ENCODE assay signal across 1 cellular context in the genomic region with DNA sequence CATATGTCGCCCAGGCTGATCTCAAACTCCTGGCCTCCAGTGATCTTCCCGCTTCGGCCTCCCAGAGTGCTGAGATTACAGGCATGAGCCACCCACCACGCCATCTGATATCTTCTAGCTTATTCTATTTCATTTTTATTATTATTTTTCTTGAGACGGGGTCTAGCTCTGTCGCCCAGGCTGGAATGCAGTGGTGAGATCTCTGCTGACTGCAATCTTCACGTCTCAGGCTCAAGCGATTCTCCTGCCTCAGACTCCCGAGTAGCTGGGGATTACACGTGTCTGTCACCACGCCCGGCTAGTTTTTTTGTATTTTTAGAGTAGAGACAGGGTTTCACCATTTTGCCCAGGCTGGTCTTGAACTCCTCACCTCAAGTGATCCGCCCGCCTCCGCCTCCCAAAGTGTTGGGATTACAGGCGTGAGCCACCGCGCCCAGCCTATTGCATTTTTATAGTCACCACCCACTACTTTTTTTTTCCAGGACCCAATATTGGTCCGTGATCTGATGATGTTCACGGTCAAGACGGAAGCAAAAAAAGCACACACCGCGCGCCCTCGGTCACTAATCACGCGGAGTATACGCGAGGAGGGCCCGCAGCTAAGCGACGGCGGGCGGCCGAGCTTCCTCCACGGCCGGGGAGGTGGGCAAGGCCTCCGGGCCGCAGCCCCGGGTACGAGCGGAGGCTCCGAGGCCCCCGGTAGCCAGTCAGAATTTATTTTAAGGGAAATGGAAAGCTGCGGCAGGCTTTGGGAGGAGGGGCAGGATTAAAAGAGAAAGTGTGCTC.
A peak's percentile ranks its signal among the peaks of the same experiment; 100 is the strongest.
TF ChIP-seq lines count a peak whose summit lies in the region.

No MANE protein-coding gene starts in this region.

TF ChIP-seq in GM12878, 131 proteins besides CTCF, POLR2A, EP300 and RAD21:
- TF ChIP-seq, protein P1, sequence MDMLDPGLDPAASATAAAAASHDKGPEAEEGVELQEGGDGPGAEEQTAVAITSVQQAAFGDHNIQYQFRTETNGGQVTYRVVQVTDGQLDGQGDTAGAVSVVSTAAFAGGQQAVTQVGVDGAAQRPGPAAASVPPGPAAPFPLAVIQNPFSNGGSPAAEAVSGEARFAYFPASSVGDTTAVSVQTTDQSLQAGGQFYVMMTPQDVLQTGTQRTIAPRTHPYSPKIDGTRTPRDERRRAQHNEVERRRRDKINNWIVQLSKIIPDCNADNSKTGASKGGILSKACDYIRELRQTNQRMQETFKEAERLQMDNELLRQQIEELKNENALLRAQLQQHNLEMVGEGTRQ (IDR thresholded peaks at IDR 0.05; ENCODE audit: borderline replicate concordance, low read depth, low read length): no peak
- TF ChIP-seq MTA2 (IDR thresholded peaks at IDR 0.05; ENCODE audit: low read depth): no peak
- TF ChIP-seq, protein P2, sequence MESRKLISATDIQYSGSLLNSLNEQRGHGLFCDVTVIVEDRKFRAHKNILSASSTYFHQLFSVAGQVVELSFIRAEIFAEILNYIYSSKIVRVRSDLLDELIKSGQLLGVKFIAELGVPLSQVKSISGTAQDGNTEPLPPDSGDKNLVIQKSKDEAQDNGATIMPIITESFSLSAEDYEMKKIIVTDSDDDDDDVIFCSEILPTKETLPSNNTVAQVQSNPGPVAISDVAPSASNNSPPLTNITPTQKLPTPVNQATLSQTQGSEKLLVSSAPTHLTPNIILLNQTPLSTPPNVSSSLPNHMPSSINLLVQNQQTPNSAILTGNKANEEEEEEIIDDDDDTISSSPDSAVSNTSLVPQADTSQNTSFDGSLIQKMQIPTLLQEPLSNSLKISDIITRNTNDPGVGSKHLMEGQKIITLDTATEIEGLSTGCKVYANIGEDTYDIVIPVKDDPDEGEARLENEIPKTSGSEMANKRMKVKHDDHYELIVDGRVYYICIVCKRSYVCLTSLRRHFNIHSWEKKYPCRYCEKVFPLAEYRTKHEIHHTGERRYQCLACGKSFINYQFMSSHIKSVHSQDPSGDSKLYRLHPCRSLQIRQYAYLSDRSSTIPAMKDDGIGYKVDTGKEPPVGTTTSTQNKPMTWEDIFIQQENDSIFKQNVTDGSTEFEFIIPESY (IDR thresholded peaks at IDR 0.05): no peak
- TF ChIP-seq MEF2A (IDR thresholded peaks at IDR 0.05; ENCODE audit: insufficient read depth, low read depth, low read length): 0 out of 2 replicates have a peak, but pooled peaks have one; percentile 13
- TF ChIP-seq BMI1 (IDR thresholded peaks at IDR 0.05; ENCODE audit: borderline replicate concordance): no peak
- no peak for TF ChIP-seq STAT1 (conservative IDR thresholded peaks at IDR 0.05)
- no peak for TF ChIP-seq TCF7 (IDR thresholded peaks at IDR 0.05; ENCODE audit: borderline replicate concordance)
- no peak for TF ChIP-seq FOS (IDR thresholded peaks at IDR 0.05; ENCODE audit: borderline replicate concordance, extremely low read depth, insufficient read length)
- no peak for TF ChIP-seq FOXK2 (IDR thresholded peaks at IDR 0.05)
- 0 out of 2 replicates have a peak, but pooled peaks have one; percentile 43 for TF ChIP-seq CBX5 (IDR thresholded peaks at IDR 0.05; ENCODE audit: low read depth)
- TF ChIP-seq MEF2B (IDR thresholded peaks at IDR 0.05; ENCODE audit: partially characterized antibody, poor library complexity, severe bottlenecking): peak; percentile 40
- peak in 1 of 2 experiments; percentile 17; a peak in 1 of 4 replicates for TF ChIP-seq IKZF2 (IDR thresholded peaks at IDR 0.05)
- TF ChIP-seq PAX8 (IDR thresholded peaks at IDR 0.05): no peak
- 0 out of 2 replicates have a peak, but pooled peaks have one; percentile 19 for TF ChIP-seq CREM (IDR thresholded peaks at IDR 0.05; ENCODE audit: low read depth)
- TF ChIP-seq, protein P3, sequence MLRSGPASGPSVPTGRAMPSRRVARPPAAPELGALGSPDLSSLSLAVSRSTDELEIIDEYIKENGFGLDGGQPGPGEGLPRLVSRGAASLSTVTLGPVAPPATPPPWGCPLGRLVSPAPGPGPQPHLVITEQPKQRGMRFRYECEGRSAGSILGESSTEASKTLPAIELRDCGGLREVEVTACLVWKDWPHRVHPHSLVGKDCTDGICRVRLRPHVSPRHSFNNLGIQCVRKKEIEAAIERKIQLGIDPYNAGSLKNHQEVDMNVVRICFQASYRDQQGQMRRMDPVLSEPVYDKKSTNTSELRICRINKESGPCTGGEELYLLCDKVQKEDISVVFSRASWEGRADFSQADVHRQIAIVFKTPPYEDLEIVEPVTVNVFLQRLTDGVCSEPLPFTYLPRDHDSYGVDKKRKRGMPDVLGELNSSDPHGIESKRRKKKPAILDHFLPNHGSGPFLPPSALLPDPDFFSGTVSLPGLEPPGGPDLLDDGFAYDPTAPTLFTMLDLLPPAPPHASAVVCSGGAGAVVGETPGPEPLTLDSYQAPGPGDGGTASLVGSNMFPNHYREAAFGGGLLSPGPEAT (IDR thresholded peaks at IDR 0.05; ENCODE audit: low read depth): peak; percentile 20; the same call in 1 of the 2 replicates
- 0 out of 2 replicates have a peak, but pooled peaks have one; percentile 55 for TF ChIP-seq POLR2AphosphoS5 (IDR thresholded peaks at IDR 0.05; ENCODE audit: low read length)
- TF ChIP-seq MTA3 (IDR thresholded peaks at IDR 0.05; ENCODE audit: borderline replicate concordance, low read length): no peak
- TF ChIP-seq, protein P4, sequence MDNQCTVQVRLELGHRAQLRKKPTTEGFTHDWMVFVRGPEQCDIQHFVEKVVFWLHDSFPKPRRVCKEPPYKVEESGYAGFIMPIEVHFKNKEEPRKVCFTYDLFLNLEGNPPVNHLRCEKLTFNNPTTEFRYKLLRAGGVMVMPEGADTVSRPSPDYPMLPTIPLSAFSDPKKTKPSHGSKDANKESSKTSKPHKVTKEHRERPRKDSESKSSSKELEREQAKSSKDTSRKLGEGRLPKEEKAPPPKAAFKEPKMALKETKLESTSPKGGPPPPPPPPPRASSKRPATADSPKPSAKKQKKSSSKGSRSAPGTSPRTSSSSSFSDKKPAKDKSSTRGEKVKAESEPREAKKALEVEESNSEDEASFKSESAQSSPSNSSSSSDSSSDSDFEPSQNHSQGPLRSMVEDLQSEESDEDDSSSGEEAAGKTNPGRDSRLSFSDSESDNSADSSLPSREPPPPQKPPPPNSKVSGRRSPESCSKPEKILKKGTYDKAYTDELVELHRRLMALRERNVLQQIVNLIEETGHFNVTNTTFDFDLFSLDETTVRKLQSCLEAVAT (IDR thresholded peaks at IDR 0.05): peak; percentile 63; the same call in 1 of the 2 replicates
- no peak for TF ChIP-seq NRF1 (conservative IDR thresholded peaks at IDR 0.05; ENCODE audit: low read depth, low read length)
- TF ChIP-seq LARP7 (IDR thresholded peaks at IDR 0.05): no peak
- TF ChIP-seq EGR1 (IDR thresholded peaks at IDR 0.05; ENCODE audit: borderline replicate concordance in 1 of 2, low read depth in 2 of 2, low read length in 2 of 2): no peak
- TF ChIP-seq SREBF1 (IDR thresholded peaks at IDR 0.05; ENCODE audit: low read length): no peak
- peak; percentile 63; the same call in 1 of the 2 replicates for TF ChIP-seq PML (IDR thresholded peaks at IDR 0.05; ENCODE audit: low read length)
- TF ChIP-seq ZNF274 (IDR thresholded peaks at IDR 0.05; ENCODE audit: insufficient read depth, insufficient read length): no peak
- TF ChIP-seq TAF1 (IDR thresholded peaks at IDR 0.05; ENCODE audit: borderline replicate concordance, low read depth, low read length): peak; percentile 26; the same call in 1 of the 2 replicates
- TF ChIP-seq, protein P5, sequence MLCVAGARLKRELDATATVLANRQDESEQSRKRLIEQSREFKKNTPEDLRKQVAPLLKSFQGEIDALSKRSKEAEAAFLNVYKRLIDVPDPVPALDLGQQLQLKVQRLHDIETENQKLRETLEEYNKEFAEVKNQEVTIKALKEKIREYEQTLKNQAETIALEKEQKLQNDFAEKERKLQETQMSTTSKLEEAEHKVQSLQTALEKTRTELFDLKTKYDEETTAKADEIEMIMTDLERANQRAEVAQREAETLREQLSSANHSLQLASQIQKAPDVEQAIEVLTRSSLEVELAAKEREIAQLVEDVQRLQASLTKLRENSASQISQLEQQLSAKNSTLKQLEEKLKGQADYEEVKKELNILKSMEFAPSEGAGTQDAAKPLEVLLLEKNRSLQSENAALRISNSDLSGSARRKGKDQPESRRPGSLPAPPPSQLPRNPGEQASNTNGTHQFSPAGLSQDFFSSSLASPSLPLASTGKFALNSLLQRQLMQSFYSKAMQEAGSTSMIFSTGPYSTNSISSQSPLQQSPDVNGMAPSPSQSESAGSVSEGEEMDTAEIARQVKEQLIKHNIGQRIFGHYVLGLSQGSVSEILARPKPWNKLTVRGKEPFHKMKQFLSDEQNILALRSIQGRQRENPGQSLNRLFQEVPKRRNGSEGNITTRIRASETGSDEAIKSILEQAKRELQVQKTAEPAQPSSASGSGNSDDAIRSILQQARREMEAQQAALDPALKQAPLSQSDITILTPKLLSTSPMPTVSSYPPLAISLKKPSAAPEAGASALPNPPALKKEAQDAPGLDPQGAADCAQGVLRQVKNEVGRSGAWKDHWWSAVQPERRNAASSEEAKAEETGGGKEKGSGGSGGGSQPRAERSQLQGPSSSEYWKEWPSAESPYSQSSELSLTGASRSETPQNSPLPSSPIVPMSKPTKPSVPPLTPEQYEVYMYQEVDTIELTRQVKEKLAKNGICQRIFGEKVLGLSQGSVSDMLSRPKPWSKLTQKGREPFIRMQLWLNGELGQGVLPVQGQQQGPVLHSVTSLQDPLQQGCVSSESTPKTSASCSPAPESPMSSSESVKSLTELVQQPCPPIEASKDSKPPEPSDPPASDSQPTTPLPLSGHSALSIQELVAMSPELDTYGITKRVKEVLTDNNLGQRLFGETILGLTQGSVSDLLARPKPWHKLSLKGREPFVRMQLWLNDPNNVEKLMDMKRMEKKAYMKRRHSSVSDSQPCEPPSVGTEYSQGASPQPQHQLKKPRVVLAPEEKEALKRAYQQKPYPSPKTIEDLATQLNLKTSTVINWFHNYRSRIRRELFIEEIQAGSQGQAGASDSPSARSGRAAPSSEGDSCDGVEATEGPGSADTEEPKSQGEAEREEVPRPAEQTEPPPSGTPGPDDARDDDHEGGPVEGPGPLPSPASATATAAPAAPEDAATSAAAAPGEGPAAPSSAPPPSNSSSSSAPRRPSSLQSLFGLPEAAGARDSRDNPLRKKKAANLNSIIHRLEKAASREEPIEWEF (IDR thresholded peaks at IDR 0.05; ENCODE audit: insufficient replicate concordance, low read depth, low read length): no peak
- no peak for TF ChIP-seq ZNF217 (IDR thresholded peaks at IDR 0.05)
- TF ChIP-seq ZBED1 (IDR thresholded peaks at IDR 0.05; ENCODE audit: borderline replicate concordance): no peak
- no peak for TF ChIP-seq ESRRA (IDR thresholded peaks at IDR 0.05; ENCODE audit: low read length)
- 0 out of 2 replicates have a peak, but pooled peaks have one; percentile 64 for TF ChIP-seq ASH2L (IDR thresholded peaks at IDR 0.05; ENCODE audit: borderline replicate concordance, low read depth)
- TF ChIP-seq GABPA (IDR thresholded peaks at IDR 0.05; ENCODE audit: low read depth): peak; percentile 21; the same call in 1 of the 2 replicates
- TF ChIP-seq MYC (IDR thresholded peaks at IDR 0.05; ENCODE audit: insufficient read depth, insufficient read length, insufficient replicate concordance, low read length, severe bottlenecking): peak; percentile 42
- TF ChIP-seq ZZZ3 (IDR thresholded peaks at IDR 0.05; ENCODE audit: control insufficient read depth, insufficient read length, low read depth): no peak
- TF ChIP-seq PAX5 (IDR thresholded peaks at IDR 0.05; ENCODE audit: borderline replicate concordance, low read depth, low read length): no peak
- TF ChIP-seq, protein P6, sequence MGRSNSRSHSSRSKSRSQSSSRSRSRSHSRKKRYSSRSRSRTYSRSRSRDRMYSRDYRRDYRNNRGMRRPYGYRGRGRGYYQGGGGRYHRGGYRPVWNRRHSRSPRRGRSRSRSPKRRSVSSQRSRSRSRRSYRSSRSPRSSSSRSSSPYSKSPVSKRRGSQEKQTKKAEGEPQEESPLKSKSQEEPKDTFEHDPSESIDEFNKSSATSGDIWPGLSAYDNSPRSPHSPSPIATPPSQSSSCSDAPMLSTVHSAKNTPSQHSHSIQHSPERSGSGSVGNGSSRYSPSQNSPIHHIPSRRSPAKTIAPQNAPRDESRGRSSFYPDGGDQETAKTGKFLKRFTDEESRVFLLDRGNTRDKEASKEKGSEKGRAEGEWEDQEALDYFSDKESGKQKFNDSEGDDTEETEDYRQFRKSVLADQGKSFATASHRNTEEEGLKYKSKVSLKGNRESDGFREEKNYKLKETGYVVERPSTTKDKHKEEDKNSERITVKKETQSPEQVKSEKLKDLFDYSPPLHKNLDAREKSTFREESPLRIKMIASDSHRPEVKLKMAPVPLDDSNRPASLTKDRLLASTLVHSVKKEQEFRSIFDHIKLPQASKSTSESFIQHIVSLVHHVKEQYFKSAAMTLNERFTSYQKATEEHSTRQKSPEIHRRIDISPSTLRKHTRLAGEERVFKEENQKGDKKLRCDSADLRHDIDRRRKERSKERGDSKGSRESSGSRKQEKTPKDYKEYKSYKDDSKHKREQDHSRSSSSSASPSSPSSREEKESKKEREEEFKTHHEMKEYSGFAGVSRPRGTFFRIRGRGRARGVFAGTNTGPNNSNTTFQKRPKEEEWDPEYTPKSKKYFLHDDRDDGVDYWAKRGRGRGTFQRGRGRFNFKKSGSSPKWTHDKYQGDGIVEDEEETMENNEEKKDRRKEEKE (IDR thresholded peaks at IDR 0.05): no peak
- TF ChIP-seq TARDBP (IDR thresholded peaks at IDR 0.05; ENCODE audit: borderline replicate concordance): 0 out of 2 replicates have a peak, but pooled peaks have one; percentile 33
- no peak for TF ChIP-seq POU2F2 (IDR thresholded peaks at IDR 0.05; ENCODE audit: borderline replicate concordance, low read depth, low read length)
- peak; percentile 0; the same call in 1 of the 2 replicates for TF ChIP-seq SIN3A (IDR thresholded peaks at IDR 0.05; ENCODE audit: low read depth, low read length)
- no peak for TF ChIP-seq CHD4 (IDR thresholded peaks at IDR 0.05)
- TF ChIP-seq, protein P7, sequence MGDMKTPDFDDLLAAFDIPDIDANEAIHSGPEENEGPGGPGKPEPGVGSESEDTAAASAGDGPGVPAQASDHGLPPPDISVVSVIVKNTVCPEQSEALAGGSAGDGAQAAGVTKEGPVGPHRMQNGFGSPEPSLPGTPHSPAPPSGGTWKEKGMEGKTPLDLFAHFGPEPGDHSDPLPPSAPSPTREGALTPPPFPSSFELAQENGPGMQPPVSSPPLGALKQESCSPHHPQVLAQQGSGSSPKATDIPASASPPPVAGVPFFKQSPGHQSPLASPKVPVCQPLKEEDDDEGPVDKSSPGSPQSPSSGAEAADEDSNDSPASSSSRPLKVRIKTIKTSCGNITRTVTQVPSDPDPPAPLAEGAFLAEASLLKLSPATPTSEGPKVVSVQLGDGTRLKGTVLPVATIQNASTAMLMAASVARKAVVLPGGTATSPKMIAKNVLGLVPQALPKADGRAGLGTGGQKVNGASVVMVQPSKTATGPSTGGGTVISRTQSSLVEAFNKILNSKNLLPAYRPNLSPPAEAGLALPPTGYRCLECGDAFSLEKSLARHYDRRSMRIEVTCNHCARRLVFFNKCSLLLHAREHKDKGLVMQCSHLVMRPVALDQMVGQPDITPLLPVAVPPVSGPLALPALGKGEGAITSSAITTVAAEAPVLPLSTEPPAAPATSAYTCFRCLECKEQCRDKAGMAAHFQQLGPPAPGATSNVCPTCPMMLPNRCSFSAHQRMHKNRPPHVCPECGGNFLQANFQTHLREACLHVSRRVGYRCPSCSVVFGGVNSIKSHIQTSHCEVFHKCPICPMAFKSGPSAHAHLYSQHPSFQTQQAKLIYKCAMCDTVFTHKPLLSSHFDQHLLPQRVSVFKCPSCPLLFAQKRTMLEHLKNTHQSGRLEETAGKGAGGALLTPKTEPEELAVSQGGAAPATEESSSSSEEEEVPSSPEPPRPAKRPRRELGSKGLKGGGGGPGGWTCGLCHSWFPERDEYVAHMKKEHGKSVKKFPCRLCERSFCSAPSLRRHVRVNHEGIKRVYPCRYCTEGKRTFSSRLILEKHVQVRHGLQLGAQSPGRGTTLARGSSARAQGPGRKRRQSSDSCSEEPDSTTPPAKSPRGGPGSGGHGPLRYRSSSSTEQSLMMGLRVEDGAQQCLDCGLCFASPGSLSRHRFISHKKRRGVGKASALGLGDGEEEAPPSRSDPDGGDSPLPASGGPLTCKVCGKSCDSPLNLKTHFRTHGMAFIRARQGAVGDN (IDR thresholded peaks at IDR 0.05): peak; percentile 67; the same call in 1 of the 2 replicates
